Comparison of ENCODE assay signal across 26 cellular contexts in the genomic region with DNA sequence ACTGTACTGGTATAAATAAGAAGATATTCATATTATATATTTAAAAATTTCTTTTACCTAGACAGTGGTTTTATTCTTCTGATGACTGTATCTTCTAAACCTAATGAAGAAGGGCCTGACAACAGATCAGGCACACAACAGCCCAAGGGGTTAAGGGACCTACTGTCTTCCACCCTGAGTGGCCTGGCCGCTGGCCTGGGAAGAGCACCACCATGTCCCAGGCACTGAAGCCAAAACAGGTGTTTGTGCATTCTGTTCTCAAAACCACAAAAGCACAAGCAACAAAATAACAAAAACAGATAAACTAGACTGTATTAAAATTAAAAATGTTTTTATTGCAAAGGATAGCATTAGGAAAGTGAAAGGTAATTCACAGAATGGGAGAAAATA. TPM values are rescaled to one million over a fixed set of nuclear protein-coding genes. Genes with fewer than 3 reads are reported as not detected.
"Had no signal": no experiment of that assay in that cellular context is flagged by ENCODE, and none has a peak within 500 bp of the region (broad histone marks: within the 10 kb centered on the region; RNA-seq: fewer than 3 reads in every experiment).

No MANE protein-coding gene starts in this region.

- FAIRE-seq: astrocyte, islet of Langerhans, pancreas, TTC549 had no signal

- H3K4me3 Mint-ChIP-seq: activated T-helper 17 cell treated with anti-CD3 and anti-CD28 coated beads, Interleukin-2, amount 50 U/mL, for 72 hours; nephron progenitor cell had no signal

- H3K9me3 ChIP-seq: adrenal gland, colonic mucosa, esophagus squamous epithelium, gastrocnemius medialis, pancreas, psoas muscle, right atrium auricular region, stomach, suprapubic skin, transverse colon, uterus had no signal

- H3K27me3 Mint-ChIP-seq: activated naive CD8-positive, alpha-beta T cell; activated T-helper 17 cell treated with anti-CD3 and anti-CD28 coated beads, Interleukin-2, amount 50 U/mL, for 72 hours had no signal

- ATAC-seq: activated T-helper 17 cell treated with anti-CD3 and anti-CD28 coated beads, Interleukin-2, amount 50 U/mL, for 72 hours; gastrocnemius medialis; left ventricle myocardium superior; pancreas; psoas muscle had no signal

- H3K27me3 ChIP-seq: adrenal gland, colonic mucosa, esophagus squamous epithelium, gastrocnemius medialis, pancreas, right atrium auricular region, stomach, suprapubic skin, transverse colon, uterus had no signal

- H3K9me3 Mint-ChIP-seq: activated T-helper 17 cell treated with anti-CD3 and anti-CD28 coated beads, Interleukin-2, amount 50 U/mL, for 72 hours had no signal

- H3K36me3 ChIP-seq: adrenal gland, colonic mucosa, esophagus squamous epithelium, gastrocnemius medialis, pancreas, right atrium auricular region, stomach, suprapubic skin, transverse colon, uterus, WERI-Rb-1 had no signal

- H3K27ac ChIP-seq: adrenal gland, colonic mucosa, esophagus squamous epithelium, gastrocnemius medialis, pancreas, psoas muscle, right atrium auricular region, stomach, suprapubic skin, transverse colon, uterus, WERI-Rb-1 had no signal

- H3K4me3 ChIP-seq: adrenal gland, colonic mucosa, esophagus squamous epithelium, gastrocnemius medialis, pancreas, psoas muscle, right atrium auricular region, stomach, suprapubic skin, transverse colon, uterus had no signal

- H3K4me1 ChIP-seq: colonic mucosa, gastrocnemius medialis, psoas muscle, right atrium auricular region, suprapubic skin, uterus had no signal

- H3K27ac Mint-ChIP-seq: activated naive CD8-positive, alpha-beta T cell; activated T-helper 17 cell treated with anti-CD3 and anti-CD28 coated beads, Interleukin-2, amount 50 U/mL, for 72 hours; nephron progenitor cell had no signal

- DNase-seq: activated CD4-positive, alpha-beta T cell treated with anti-CD3 and anti-CD28 coated beads, Interleukin-2, amount 50 U/mL, for 1 hour; activated CD4-positive, CD25-positive, alpha-beta regulatory T cell treated with anti-CD3 and anti-CD28 coated beads, Interleukin-2, amount 50 U/mL, for 72 hours; activated naive CD4-positive, alpha-beta T cell; activated T-cell treated with anti-CD3 and anti-CD28 coated beads, Interleukin-2, amount 50 U/mL, for 1 hour; adrenal gland; central memory CD4-positive, alpha-beta T cell; colonic mucosa; esophagus squamous epithelium; gastrocnemius medialis; hypothalamus; left ventricle myocardium superior; nephron progenitor cell; psoas muscle; stimulated activated CD4-positive, alpha-beta T cell treated with anti-CD3 and anti-CD28 coated beads, Interleukin-1b, Interleukin-23, amount 100 ng/mL, for 48 hours; stomach; transverse colon; uterus; WERI-Rb-1 had no signal

RNA-seq across cellular contexts. Expression of gene MILR1, which starts 49.2 kb away (rescaled TPM):
- total RNA-seq: activated T-helper 17 cell treated with anti-CD3 and anti-CD28 coated beads, Interleukin-2, amount 50 U/mL, for 72 hours had no signal
